ENCODE assay signal across 17 cellular contexts in the genomic region with DNA sequence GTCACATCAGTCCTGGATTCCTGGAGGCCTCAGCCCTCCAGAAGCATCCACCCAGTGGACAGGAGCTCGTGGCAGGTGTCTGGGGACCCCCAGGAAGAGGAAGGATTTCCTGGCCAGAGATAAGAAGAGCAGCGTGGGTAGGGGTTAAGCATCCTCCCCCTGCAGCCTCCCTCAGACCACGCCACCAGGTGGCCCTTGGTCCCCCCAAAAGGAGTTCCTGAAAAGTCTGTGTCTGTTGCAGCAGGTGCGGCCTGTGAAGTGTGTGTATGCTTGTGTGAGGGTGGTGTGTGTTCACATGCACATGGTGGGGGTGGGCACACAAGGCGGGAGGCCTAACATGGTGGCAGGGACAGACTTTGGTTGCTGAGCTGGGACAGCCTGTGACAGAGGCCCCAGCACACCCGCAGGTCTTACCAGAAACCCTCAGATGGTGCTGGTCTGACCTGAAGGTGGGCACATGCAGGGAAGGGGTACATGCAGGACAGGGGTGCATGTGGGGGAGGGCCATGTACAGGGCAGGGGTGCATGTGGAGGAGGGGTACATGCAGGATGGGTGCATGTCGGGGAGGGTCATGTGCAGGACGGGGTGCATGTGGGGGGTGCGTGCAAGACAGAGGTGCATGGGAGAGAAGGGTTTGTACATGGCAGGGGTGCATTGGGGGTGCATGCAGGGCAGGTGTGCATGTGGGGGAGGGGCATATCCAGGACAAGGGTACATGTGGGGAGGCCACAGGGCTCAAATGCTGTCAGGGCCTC. TPM values are rescaled to one million over a fixed set of nuclear protein-coding genes. Genes with fewer than 3 reads are reported as not detected.
DNase-seq lines count a peak whose midpoint lies in the region; ATAC-seq, FAIRE-seq and TF ChIP-seq lines count a peak whose summit lies in the region.
"Had no signal": no experiment of that assay in that cellular context is flagged by ENCODE, and none has a peak within 500 bp of the region (broad histone marks: within the 10 kb centered on the region; RNA-seq: fewer than 3 reads in every experiment).

No MANE protein-coding gene starts in this region.

- POLR2A ChIA-PET in H1 (lab: Charles Lee; ENCODE audit: partially characterized antibody), result interaction anchor here (1.5 kb wide), 1 partner anchor 74 kb away, joined by 3 read pairs; no protein-coding TSS in a partner anchor

- no peak overlapping the region for H4K91ac ChIP-seq in H1 (replicated peaks; ENCODE audit: insufficient read length, low read length)

- no peak for TF ChIP-seq EP300 in H1 (IDR thresholded peaks at IDR 0.05; ENCODE audit: borderline replicate concordance in 1 of 2, low read depth in 2 of 2, low read length in 2 of 2)

- no peaks in the 10 kb centered on the region for H3K36me3 Mint-ChIP-seq in CD4-positive, CD25-positive, alpha-beta regulatory T cell

- H3K79me1 ChIP-seq in H1 (ENCODE audit: low read depth, low read length), result no peaks in the 10 kb centered on the region

- peak overlapping the region; percentile 68; the same call in 1 of the 2 replicates for H2BK12ac ChIP-seq in H1 (ENCODE audit: low read depth, low read length)

- no peak overlapping the region for H4K5ac ChIP-seq in H1 (ENCODE audit: insufficient read length, low read depth, low read length)

- no peak overlapping the region for H3K9ac ChIP-seq in H1 (replicated peaks in 1 of 4; ENCODE audit: extremely low read depth in 1 of 4, low read depth in 3 of 4, low read length in 3 of 4)

- no peak for FAIRE-seq in H1 (lab: Jason Lieb, UNC)

- no peak for DNase-seq in CD4-positive, CD25-positive, alpha-beta regulatory T cell
- no peak for DNase-seq in GM12864 (ENCODE audit: low read depth)
- DNase-seq in H1 (ENCODE audit: low read depth in 1 of 2, low spot score in 2 of 2), result no peak
- no peak for DNase-seq in SW 1271 (lab: John Stamatoyannopoulos, UW)
- no peak for DNase-seq in NCI-H2196 (lab: John Stamatoyannopoulos, UW; ENCODE audit: unreplicated experiment)
- DNase-seq in NCI-H524 treated with DMSO at 0.1 percent for 48 hours (lab: John Stamatoyannopoulos, UW), result no peak
- DNase-seq: activated T-cell treated with anti-CD3 and anti-CD28 coated beads for 4 hours, anterior cingulate cortex, DMS79 treated with DMSO at 0.1 percent for 48 hours, left cardiac atrium, testis, WERI-Rb-1 had no signal

- no peak overlapping the region for H3K4me3 ChIP-seq in CD4-positive, CD25-positive, alpha-beta regulatory T cell (ENCODE audit: low read depth, low read length)
- H3K4me3 ChIP-seq in GM12864 (ENCODE audit: low read depth, low read length) (peak overlapping the region; percentile 18; the same call in 1 of the 2 replicates), H1 (ENCODE audit: extremely low read depth in 1 of 4, insufficient read depth in 2 of 4, low read depth in 3 of 4, low read length in 4 of 4) (no peak overlapping the region)
- H3K4me3 ChIP-seq: hepatocyte, prostate gland, testis had no signal

- no peak overlapping the region for H2BK120ac ChIP-seq in H1 (replicated peaks; ENCODE audit: low read depth, low read length)

- H3K23ac ChIP-seq in H1 (ENCODE audit: insufficient read length), result no peak overlapping the region

- H2AK5ac ChIP-seq in H1 (ENCODE audit: low read depth, low read length), result no peak overlapping the region

- H2BK20ac ChIP-seq in H1 (ENCODE audit: low read length), result no peak overlapping the region

- no peak overlapping the region for H3K4me3 Mint-ChIP-seq in CD4-positive, CD25-positive, alpha-beta regulatory T cell
- H3K4me3 Mint-ChIP-seq: dendritic cell treated with granulocyte-macrophage colony-stimulating factor and Interleukin-4, amounts not matched to agents 40 ng/mL and 50 ng/mL, for 4 days had no signal

- H3K23me2 ChIP-seq in H1 (ENCODE audit: low read depth, low read length), result no peaks in the 10 kb centered on the region

- H3K4me1 ChIP-seq in CD4-positive, CD25-positive, alpha-beta regulatory T cell (ENCODE audit: control insufficient read depth, insufficient read depth, low read length, poor library complexity, severe bottlenecking), result peaks cover 11% of the 10 kb centered on the region
- H3K4me1 ChIP-seq in H1 (replicated peaks in 1 of 4; ENCODE audit: control insufficient read depth in 3 of 4, insufficient read depth in 4 of 4, low read length in 3 of 4), result peaks cover 3 to 21% (median 12%) of the 10 kb centered on the region in 4 experiments; a peak in 6 of 7 replicates
- H3K4me1 ChIP-seq: prostate gland, testis had no signal

- no peaks in the 10 kb centered on the region for H3K36me3 ChIP-seq in CD4-positive, CD25-positive, alpha-beta regulatory T cell (ENCODE audit: control insufficient read depth, insufficient read depth, low read length)
- H3K36me3 ChIP-seq in KOPT-K1 (ENCODE audit: insufficient read depth, low read length) (peaks cover 21% of the 10 kb centered on the region), H1 (ENCODE audit: control insufficient read depth in 2 of 4, insufficient read depth in 4 of 4, low read length in 3 of 4) (no peaks in the 10 kb centered on the region)
- H3K36me3 ChIP-seq: prostate gland, WERI-Rb-1 had no signal

- WGBS in H1 (ENCODE audit: extremely low coverage in 1 of 2, insufficient coverage in 1 of 2, insufficient read length in 1 of 2, insufficient replicate concordance in 2 of 2, low coverage in 1 of 2, low lambda C conversion rate in 2 of 2, missing lambda C conversion rate in 1 of 2), 2 experiments, result 89% methylated on average over 9 of the region's 9 CpGs; no CpG with 5 or more reads in 1 of the 2 experiments

- TF ChIP-seq POLR2A in H1 (IDR thresholded peaks at IDR 0.05; ENCODE audit: control extremely low read depth in 1 of 2, low read depth in 2 of 2, low read length in 2 of 2), result no peak

- CTCF ChIA-PET in H1 (lab: Charles Lee; ENCODE audit: partially characterized antibody), result interaction anchor here (0.6 to 3.4 kb wide), 9 partner anchors 12 to 81 kb away, joined by 3 to 19 read pairs (median 4); no protein-coding TSS in a partner anchor

- H3K14ac ChIP-seq in H1 (ENCODE audit: insufficient read length), result no peak overlapping the region

- TF ChIP-seq CTCF in GM12864 (IDR thresholded peaks at IDR 0.05; ENCODE audit: low read depth, low read length, missing control alignments) (no peak), H1 (IDR thresholded peaks at IDR 0.05; ENCODE audit: control extremely low read depth in 1 of 3, insufficient read depth in 1 of 3, low read depth in 1 of 3, low read length in 3 of 3) (peak in 2 of 3 experiments; percentile 7 to 9; a peak in 1 of 4 replicates)

- no peaks in the 10 kb centered on the region for H3K27me3 ChIP-seq in CD4-positive, CD25-positive, alpha-beta regulatory T cell (ENCODE audit: control insufficient read depth, insufficient read depth, low read length)
- no peaks in the 10 kb centered on the region for H3K27me3 ChIP-seq in H1 (replicated peaks in 1 of 4; ENCODE audit: control insufficient read depth in 3 of 4, extremely low read depth in 1 of 4, insufficient read depth in 3 of 4, low read length in 3 of 4)
- H3K27me3 ChIP-seq: hepatocyte, testis had no signal

- H2BK5ac ChIP-seq in H1 (ENCODE audit: low read depth, low read length), result no peak overlapping the region

- ATAC-seq in CD4-positive, CD25-positive, alpha-beta regulatory T cell (ENCODE audit: low read depth in 2 of 2), result no peak
- ATAC-seq in HG03095 (IDR thresholded peaks at IDR 0.05; ENCODE audit: unreplicated experiment), result no peak

- no peak overlapping the region for H3K4ac ChIP-seq in H1 (replicated peaks; ENCODE audit: insufficient read length, low read depth, low read length)

- no peaks in the 10 kb centered on the region for H4K20me1 ChIP-seq in H1 (replicated peaks in 1 of 2; ENCODE audit: control insufficient read depth in 1 of 2, insufficient read depth in 2 of 2, low read length in 2 of 2)

- no peak overlapping the region for H3K4me2 ChIP-seq in H1 (ENCODE audit: insufficient read depth in 1 of 2, low read depth in 2 of 2, low read length in 2 of 2)
- H3K4me2 ChIP-seq: hepatocyte had no signal

- peaks cover 16 to 42% (median 18%) of the 10 kb centered on the region in 4 donors for H3K4me1 Mint-ChIP-seq in CD4-positive, CD25-positive, alpha-beta regulatory T cell

- H3K27me3 Mint-ChIP-seq in CD4-positive, CD25-positive, alpha-beta regulatory T cell, result no peaks in the 10 kb centered on the region

- no peak overlapping the region for H2AFZ ChIP-seq in H1 (ENCODE audit: low read length)
- H2AFZ ChIP-seq: hepatocyte had no signal

- no peak overlapping the region for H3K56ac ChIP-seq in H1 (replicated peaks; ENCODE audit: insufficient read length, low read depth, low read length)

- peak in 1 of 2 experiments; percentile 14; a peak in 1 of 4 replicates for TF ChIP-seq RAD21 in H1 (IDR thresholded peaks at IDR 0.05 in 1 of 2, conservative IDR thresholded peaks at IDR 0.05 in 1 of 2; ENCODE audit: low read depth in 2 of 2, low read length in 2 of 2)

- H3K27ac ChIP-seq in CD4-positive, CD25-positive, alpha-beta regulatory T cell (ENCODE audit: insufficient read depth, low read length, poor library complexity, severe bottlenecking), result no peak overlapping the region
- H3K27ac ChIP-seq in KOPT-K1 (ENCODE audit: low read depth, low read length, poor library complexity, severe bottlenecking), result peak overlapping the region; percentile 52
- no peak overlapping the region for H3K27ac ChIP-seq in H1 (ENCODE audit: low read depth, low read length)
- H3K27ac ChIP-seq: hepatocyte, prostate gland, testis, WERI-Rb-1 had no signal

- no peaks in the 10 kb centered on the region for H3K9me3 Mint-ChIP-seq in CD4-positive, CD25-positive, alpha-beta regulatory T cell
- H3K9me3 Mint-ChIP-seq: dendritic cell treated with granulocyte-macrophage colony-stimulating factor and Interleukin-4, amounts not matched to agents 40 ng/mL and 50 ng/mL, for 4 days had no signal

- peak overlapping the region; percentile 35; the same call in 1 of the 2 replicates for H4K8ac ChIP-seq in H1 (ENCODE audit: extremely low read depth, insufficient read depth, low read length)

- H3K79me2 ChIP-seq in H1 (ENCODE audit: control insufficient read depth in 1 of 2, insufficient read depth in 2 of 2, low read length in 2 of 2), result no peaks in the 10 kb centered on the region
- H3K79me2 ChIP-seq: hepatocyte had no signal

- no peak overlapping the region for H3K18ac ChIP-seq in H1 (ENCODE audit: extremely low read depth, low read length)

- peak overlapping the region; percentile 61; the same call in 1 of the 2 replicates for H2BK15ac ChIP-seq in H1 (ENCODE audit: low read length)

- H3K27ac Mint-ChIP-seq in CD4-positive, CD25-positive, alpha-beta regulatory T cell, result peak overlapping the region in 2 of 3 donors; percentile 24 to 67
- H3K27ac Mint-ChIP-seq: dendritic cell treated with granulocyte-macrophage colony-stimulating factor and Interleukin-4, amounts not matched to agents 40 ng/mL and 50 ng/mL, for 4 days had no signal

- no peaks in the 10 kb centered on the region for H3K9me3 ChIP-seq in CD4-positive, CD25-positive, alpha-beta regulatory T cell (ENCODE audit: control insufficient read depth in 2 of 2, low read length in 2 of 2)
- H3K9me3 ChIP-seq in KOPT-K1 (ENCODE audit: insufficient read depth, low read length, poor library complexity, severe bottlenecking) (no peaks in the 10 kb centered on the region), H1 (ENCODE audit: insufficient read depth in 2 of 2, low read depth in 1 of 2, low read length in 1 of 2) (no peaks in the 10 kb centered on the region)
- H3K9me3 ChIP-seq: prostate gland, testis had no signal

RNA-seq across cellular contexts. Expression of gene RUNX3, which starts 18.2 kb away (rescaled TPM):
- total RNA-seq in CD4-positive, CD25-positive, alpha-beta regulatory T cell, result 268 TPM
- 10 to 100 TPM; 12.0 to 23.3 (median 15.8) TPM for polyA plus RNA-seq in CD4-positive, CD25-positive, alpha-beta regulatory T cell
- 0.48 and 0.82 TPM in 2 replicates for total RNA-seq in H1 (2021; fragmentation: NEBNext Ultra II Directional; extraction: Animal tissue kit (Norgen Biotek cat#: 25700))
- 0.49 and 0.62 TPM in 2 replicates for polyA plus RNA-seq in H1 (2011; rRNA removed)
- polyA plus RNA-seq in H1 (2011; cell fraction: cytosol; rRNA removed), result 0.44 TPM
- 0.70 TPM for polyA plus RNA-seq in H1 (2011; cell fraction: nucleus; rRNA removed)
- polyA plus RNA-seq in H1 (2012, experiment 1 of 2), result 0.33 to 1.3 TPM (median 0.64 TPM) in 4 replicates
- 0.55 TPM for polyA plus RNA-seq in H1 (2012, experiment 2 of 2)
- polyA plus RNA-seq in H1 (2013, experiment 1 of 2), result 0.61 TPM
- 0.52 TPM for polyA plus RNA-seq in H1 (2013, experiment 2 of 2)
- polyA minus RNA-seq in H1 (2011; rRNA and poly(A)+ RNA removed), result 0.13 TPM in 1 of 2 replicates, not detected in the other
- 1.5 TPM for polyA minus RNA-seq in H1 (2011; cell fraction: cytosol; rRNA and poly(A)+ RNA removed)
- polyA minus RNA-seq in H1 (2011; cell fraction: nucleus; rRNA and poly(A)+ RNA removed), result 0.30 TPM

Comparison
In these comparisons a context has a peak if more than half of its experiments do, and no peak if none do; other contexts are left out.
1. RNA of gene RUNX3, which starts 18.2 kb away (total RNA-seq): 268 TPM in CD4-positive, CD25-positive, alpha-beta regulatory T cell (single experiment); 0.48 to 0.82 TPM in H1; every median in the first group is over 100 times any median in the second.